ENCODE assay signal across 21 cellular contexts in the genomic region with DNA sequence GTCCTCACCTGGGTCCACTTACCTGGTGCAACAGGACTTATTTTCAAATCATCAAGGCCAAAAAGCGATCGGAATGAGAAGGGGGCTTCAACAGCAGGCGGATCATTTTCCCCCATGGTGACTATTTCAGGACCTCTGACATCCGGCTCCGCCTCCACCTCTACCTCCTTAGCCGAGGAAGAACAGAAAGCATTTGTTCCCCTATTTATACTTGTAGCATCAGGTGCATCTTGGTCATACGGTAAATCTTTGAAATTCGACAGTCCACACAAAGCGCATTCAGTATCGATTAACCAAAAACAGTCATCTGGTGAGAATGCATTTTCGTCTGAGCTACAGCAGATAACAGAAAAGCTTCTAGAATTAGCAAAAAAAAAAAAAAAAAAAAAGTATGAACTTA. TPM values are rescaled to one million over a fixed set of nuclear protein-coding genes. Genes with fewer than 3 reads are reported as not detected.
"Had no signal": no experiment of that assay in that cellular context is flagged by ENCODE, and none has a peak within 500 bp of the region (broad histone marks: within the 10 kb centered on the region; RNA-seq: fewer than 3 reads in every experiment).

No MANE protein-coding gene starts in this region.

- H3K4me1 Mint-ChIP-seq: mesothelial cell of epicardium had no signal

- FAIRE-seq: endometrium, TTC549 had no signal

- H3K9me3 Mint-ChIP-seq: activated CD4-positive, alpha-beta memory T cell treated with anti-CD3 and anti-CD28 coated beads for 36 hours; activated naive CD4-positive, alpha-beta T cell treated with anti-CD3 and anti-CD28 coated beads for 36 hours; activated naive CD8-positive, alpha-beta T cell treated with anti-CD3 and anti-CD28 coated beads, Interleukin-2, amount 50 U/mL, for 24 hours; activated T-helper 1 cell treated with anti-CD3 and anti-CD28 coated beads, Interleukin-12 subunit alpha, Interleukin-12 subunit beta, Interleukin-2, Interleukin-4 antibody, amounts not matched to agents 30 ng/mL and 10 ng/mL and 1 ng/mL, durations not matched to agents 14 hours and 24 hours and 36 hours; mesothelial cell of epicardium; natural killer cell treated with Interleukin-12 subunit alpha and Interleukin-12 subunit beta and Interleukin-15 and Interleukin-18, amount 100 ng/mL, for 72 hours; stimulated activated memory B cell treated with anti-CD40 and anti-IgM and Interleukin-4, amounts not matched to agents 10 μg/mL and 1 μg/mL and 100 μg/mL, for 72 hours; T-helper 2 cell treated with Interferon-gamma antibody and Interleukin-4, amounts not matched to agents 5 μg/mL and 100 μg/mL, for 36 hours had no signal

- H3K9me3 ChIP-seq: vagina had no signal

- ATAC-seq: activated naive CD8-positive, alpha-beta T cell treated with anti-CD3 and anti-CD28 coated beads, Interleukin-2, amount 50 U/mL, for 24 hours; natural killer cell treated with Interleukin-12 subunit alpha and Interleukin-12 subunit beta and Interleukin-15 and Interleukin-18, amount 100 ng/mL, for 72 hours; sciatic nerve; stimulated activated memory B cell treated with anti-CD40 and anti-IgM and Interleukin-4, amounts not matched to agents 10 μg/mL and 1 μg/mL and 100 μg/mL, for 72 hours had no signal

- H3K27me3 Mint-ChIP-seq: activated CD4-positive, alpha-beta memory T cell treated with anti-CD3 and anti-CD28 coated beads for 36 hours had no signal

- H3K36me3 Mint-ChIP-seq: brain; mesothelial cell of epicardium; natural killer cell treated with Interleukin-12 subunit alpha and Interleukin-12 subunit beta and Interleukin-15 and Interleukin-18, amount 100 ng/mL, for 72 hours; stimulated activated memory B cell treated with anti-CD40 and anti-IgM and Interleukin-4, amounts not matched to agents 10 μg/mL and 1 μg/mL and 100 μg/mL, for 72 hours had no signal

- DNase-seq: activated CD4-positive, alpha-beta memory T cell treated with anti-CD3 and anti-CD28 coated beads for 36 hours; activated naive CD4-positive, alpha-beta T cell treated with anti-CD3 and anti-CD28 coated beads for 36 hours; activated naive CD8-positive, alpha-beta T cell treated with anti-CD3 and anti-CD28 coated beads, Interleukin-2, amount 50 U/mL, for 24 hours; activated T-cell treated with anti-CD3 and anti-CD28 coated beads for 4 hours; erythroblast; foreskin melanocyte; islet precursor cell; stimulated activated CD4-positive, alpha-beta T cell treated with anti-CD3 and anti-CD28 coated beads, Interleukin-4, amount 100 ng/mL, for 24 hours had no signal

- H3K4me3 ChIP-seq: coronary artery, lung, smooth muscle cell, vagina had no signal

- H3K27me3 ChIP-seq: vagina had no signal

- H3K4me3 Mint-ChIP-seq: activated CD4-positive, alpha-beta memory T cell treated with anti-CD3 and anti-CD28 coated beads for 36 hours; activated naive CD4-positive, alpha-beta T cell treated with anti-CD3 and anti-CD28 coated beads for 36 hours; activated naive CD8-positive, alpha-beta T cell treated with anti-CD3 and anti-CD28 coated beads, Interleukin-2, amount 50 U/mL, for 24 hours; activated T-helper 1 cell treated with anti-CD3 and anti-CD28 coated beads, Interleukin-12 subunit alpha, Interleukin-12 subunit beta, Interleukin-2, Interleukin-4 antibody, amounts not matched to agents 30 ng/mL and 10 ng/mL and 1 ng/mL, durations not matched to agents 14 hours and 24 hours and 36 hours; mesothelial cell of epicardium; natural killer cell treated with Interleukin-12 subunit alpha and Interleukin-12 subunit beta and Interleukin-15 and Interleukin-18, amount 100 ng/mL, for 72 hours; stimulated activated memory B cell treated with anti-CD40 and anti-IgM and Interleukin-4, amounts not matched to agents 10 μg/mL and 1 μg/mL and 100 μg/mL, for 72 hours; T-helper 2 cell treated with Interferon-gamma antibody and Interleukin-4, amounts not matched to agents 5 μg/mL and 100 μg/mL, for 36 hours had no signal

- H3K27ac Mint-ChIP-seq: activated CD4-positive, alpha-beta memory T cell treated with anti-CD3 and anti-CD28 coated beads for 36 hours; activated naive CD4-positive, alpha-beta T cell treated with anti-CD3 and anti-CD28 coated beads for 36 hours; activated naive CD8-positive, alpha-beta T cell treated with anti-CD3 and anti-CD28 coated beads, Interleukin-2, amount 50 U/mL, for 24 hours; activated T-helper 1 cell treated with anti-CD3 and anti-CD28 coated beads, Interleukin-12 subunit alpha, Interleukin-12 subunit beta, Interleukin-2, Interleukin-4 antibody, amounts not matched to agents 30 ng/mL and 10 ng/mL and 1 ng/mL, durations not matched to agents 14 hours and 24 hours and 36 hours; mesothelial cell of epicardium; natural killer cell treated with Interleukin-12 subunit alpha and Interleukin-12 subunit beta and Interleukin-15 and Interleukin-18, amount 100 ng/mL, for 72 hours; stimulated activated memory B cell treated with anti-CD40 and anti-IgM and Interleukin-4, amounts not matched to agents 10 μg/mL and 1 μg/mL and 100 μg/mL, for 72 hours; T-helper 2 cell treated with Interferon-gamma antibody and Interleukin-4, amounts not matched to agents 5 μg/mL and 100 μg/mL, for 36 hours had no signal

- H3K4me1 ChIP-seq: vagina had no signal

- H3K36me3 ChIP-seq: vagina had no signal

- H3K27ac ChIP-seq: coronary artery, vagina had no signal

RNA-seq across cellular contexts. Expression of gene TMPRSS3, which starts 0.6 kb away (rescaled TPM):
- total RNA-seq: mesothelial cell of epicardium, sciatic nerve, smooth muscle cell had no signal
- polyA plus RNA-seq: smooth muscle cell had no signal

RNA-seq across cellular contexts. Expression of gene UBASH3A, which starts 8.4 kb away (rescaled TPM):
- total RNA-seq: mesothelial cell of epicardium, smooth muscle cell had no signal
- polyA plus RNA-seq: smooth muscle cell had no signal

RNA-seq across cellular contexts. Expression of gene TFF1, which starts 29.0 kb away (rescaled TPM):
- total RNA-seq: activated CD4-positive, alpha-beta memory T cell treated with anti-CD3 and anti-CD28 coated beads for 36 hours; activated naive CD4-positive, alpha-beta T cell treated with anti-CD3 and anti-CD28 coated beads for 36 hours; activated T-helper 1 cell treated with anti-CD3 and anti-CD28 coated beads, Interleukin-12 subunit alpha, Interleukin-12 subunit beta, Interleukin-2, Interleukin-4 antibody, amounts not matched to agents 30 ng/mL and 10 ng/mL and 1 ng/mL, durations not matched to agents 14 hours and 24 hours and 36 hours; mesothelial cell of epicardium; natural killer cell treated with Interleukin-12 subunit alpha and Interleukin-12 subunit beta and Interleukin-15 and Interleukin-18, amount 100 ng/mL, for 72 hours; sciatic nerve; vagina had no signal

RNA-seq across cellular contexts. Expression of gene TFF2, which starts 44.5 kb away (rescaled TPM):
- total RNA-seq: activated CD4-positive, alpha-beta memory T cell treated with anti-CD3 and anti-CD28 coated beads for 36 hours; activated naive CD4-positive, alpha-beta T cell treated with anti-CD3 and anti-CD28 coated beads for 36 hours; activated T-helper 1 cell treated with anti-CD3 and anti-CD28 coated beads, Interleukin-12 subunit alpha, Interleukin-12 subunit beta, Interleukin-2, Interleukin-4 antibody, amounts not matched to agents 30 ng/mL and 10 ng/mL and 1 ng/mL, durations not matched to agents 14 hours and 24 hours and 36 hours; lung; mesothelial cell of epicardium; natural killer cell treated with Interleukin-12 subunit alpha and Interleukin-12 subunit beta and Interleukin-15 and Interleukin-18, amount 100 ng/mL, for 72 hours; sciatic nerve; smooth muscle cell; vagina had no signal
- polyA plus RNA-seq: lung, smooth muscle cell had no signal
